ENCODE assay signal across 22 cellular contexts in the genomic region with DNA sequence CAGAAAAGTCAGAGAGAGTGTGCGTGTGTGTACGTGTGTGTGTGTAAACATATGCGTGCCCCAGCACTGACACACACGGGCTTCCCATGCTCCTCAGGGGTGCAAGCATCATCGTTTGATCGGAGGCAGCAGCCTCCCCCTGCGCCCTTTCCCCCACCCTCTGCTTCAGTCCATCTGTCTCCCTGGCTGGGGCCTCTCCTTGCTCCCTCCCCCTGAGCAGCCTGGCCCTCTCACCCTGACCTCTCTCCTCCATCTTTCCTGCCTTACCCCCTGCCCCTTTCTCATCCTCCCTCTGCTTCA. TPM values are rescaled to one million over a fixed set of nuclear protein-coding genes. Genes with fewer than 3 reads are reported as not detected.
DNase-seq lines count a peak whose midpoint lies in the region; ATAC-seq, FAIRE-seq and TF ChIP-seq lines count a peak whose summit lies in the region.
"Had no signal": no experiment of that assay in that cellular context is flagged by ENCODE, and none has a peak within 500 bp of the region (broad histone marks: within the 10 kb centered on the region; RNA-seq: fewer than 3 reads in every experiment).

No MANE protein-coding gene starts in this region.

- 4% methylated on average over 6 of the region's 7 CpGs for WGBS in K562 (ENCODE audit: insufficient coverage, low coverage, missing lambda C conversion rate)

- H3K79me2 ChIP-seq in K562 (ENCODE audit: control insufficient read depth, insufficient read depth, low read length) = no peaks in the 10 kb centered on the region

- BruUV-seq in K562 (replicated peaks; lab: Mats Ljungman, UMichigan) = no TSS peak

- POLR2A ChIA-PET in AG04450 (lab: Yijun Ruan, JAX) = interaction anchor here (0.9 kb wide), 1 partner anchor 174 kb away, joined by 3 read pairs; the partner anchor contains the start of gene FUS
- POLR2A ChIA-PET in K562 (lab: Yijun Ruan, JAX) = no interaction called here

- peaks cover 2% of the 10 kb centered on the region; the same call in 1 of the 2 replicates for H3K9me3 ChIP-seq in AG04450 (ENCODE audit: control insufficient read depth, insufficient read depth, low read length)
- H3K9me3 ChIP-seq in K562 (replicated peaks; ENCODE audit: control insufficient read depth, insufficient read depth, low read depth, low read length) = no peaks in the 10 kb centered on the region
- H3K9me3 ChIP-seq: A549, BLaER1, Caco-2, heart right ventricle, left lung, thoracic aorta had no signal

- no peaks in the 10 kb centered on the region for H3K9me1 ChIP-seq in K562 (ENCODE audit: control insufficient read depth, insufficient read depth, low read length)

- CTCF ChIA-PET in AG04450 (lab: Charles Lee) = no interaction called here
- CTCF ChIA-PET in K562 (lab: Yijun Ruan, JAX; ENCODE audit: low intra/inter-chr PET ratio) = no interaction called here

- H3K4me3 ChIP-seq in AG04450 (ENCODE audit: low read depth, low read length) (no peak overlapping the region), K562 (no peak overlapping the region)
- H3K4me3 ChIP-seq: A549, BLaER1, cardiac muscle cell, heart right ventricle, left lung, thoracic aorta had no signal

- intact Hi-C loops in K562 (cut with micrococcal nuclease) = no loop called here

- no peaks in the 10 kb centered on the region for H4K20me1 ChIP-seq in K562 (replicated peaks; ENCODE audit: control insufficient read depth, insufficient read depth, low read length)

- peak overlapping the region in 1 of 2 experiments; percentile 77; a peak in 1 of 4 replicates for H3K9ac ChIP-seq in K562 (ENCODE audit: insufficient read depth in 1 of 2, low read depth in 2 of 2, low read length in 2 of 2)
- H3K9ac ChIP-seq: BLaER1 had no signal

- H3K4me2 ChIP-seq in K562 (ENCODE audit: insufficient read depth, low read length) = 0 out of 2 replicates have a peak overlapping the region, but pooled peaks have one; percentile 43
- H3K4me2 ChIP-seq: A549, BLaER1 had no signal

- TF ChIP-seq CTCF in AG04450 (IDR thresholded peaks at IDR 0.05; ENCODE audit: low read depth, low read length) = no peak
- TF ChIP-seq CTCF in K562 (IDR thresholded peaks at IDR 0.05 in 2 of 3, conservative IDR thresholded peaks at IDR 0.05 in 1 of 3; ENCODE audit: insufficient read depth in 2 of 3, low read depth in 1 of 3, low read length in 3 of 3) = no peak

- H2AFZ ChIP-seq in K562 (ENCODE audit: low read depth, low read length) = peak overlapping the region; percentile 67; the same call in 1 of the 2 replicates

- no peak for TF ChIP-seq POLR2A in K562 (conservative IDR thresholded peaks at IDR 0.05)

- TF ChIP-seq RAD21 in K562 (CRISPR knock-in tag; conservative IDR thresholded peaks at IDR 0.05 in 1 of 2, IDR thresholded peaks at IDR 0.05 in 1 of 2) = no peak

- no peak for TF ChIP-seq EP300 in K562 (IDR thresholded peaks at IDR 0.05; ENCODE audit: low read length)

- DNase-seq in AG04450 (ENCODE audit: low read depth, low spot score) (no peak), K562 (ENCODE audit: extremely low read depth in 1 of 4, low spot score in 3 of 4) (no peak), NCI-H1092 treated with DMSO at 0.1 percent for 48 hours (lab: John Stamatoyannopoulos, UW) (no peak)
- no peak for DNase-seq in activated CD4-positive, CD25-positive, alpha-beta regulatory T cell (lab: John Stamatoyannopoulos, UW)
- DNase-seq: activated CD8-positive, alpha-beta T cell treated with anti-CD3 and anti-CD28 coated beads, Interleukin-2, amount 10 ng/mL, durations not matched to agents 7 days and 5 days; activated naive CD4-positive, alpha-beta T cell treated with Interleukin-2 at 50 U/mL for 16 hours; activated T-cell treated with anti-CD3 and anti-CD28 coated beads, Interleukin-2, amount 50 U/mL, for 24 hours; amygdala; Caco-2; heart right ventricle; immature natural killer cell; left lung; midbrain; NCI-H526 had no signal

- peak; percentile 36 for ATAC-seq in K562
- ATAC-seq: activated CD4-positive, CD25-positive, alpha-beta regulatory T cell treated with anti-CD3 and anti-CD28 coated beads, Interleukin-2, amount 50 U/mL, for 24 hours; activated CD8-positive, alpha-beta T cell treated with anti-CD3 and anti-CD28 coated beads, Interleukin-2, amount 10 ng/mL, durations not matched to agents 7 days and 5 days; heart right ventricle; left lung; natural killer cell treated with Interleukin-12 subunit alpha and Interleukin-12 subunit beta and Interleukin-15 and Interleukin-18, amount 100 ng/mL, for 72 hours; stimulated activated memory B cell treated with anti-CD40 and anti-IgM and Interleukin-4, amounts not matched to agents 10 μg/mL and 1 μg/mL and 100 μg/mL, for 72 hours had no signal

- H3K27ac ChIP-seq in AG04450 (ENCODE audit: low read depth, low read length) (peak overlapping the region; percentile 39), K562 (ENCODE audit: extremely low read depth, low read depth, low read length) (no peak overlapping the region)
- H3K27ac ChIP-seq: BLaER1, cardiac muscle cell, heart right ventricle, left lung, thoracic aorta had no signal

- H3K4me1 ChIP-seq in K562 (replicated peaks in 1 of 2; ENCODE audit: control insufficient read depth in 2 of 2, insufficient read depth in 2 of 2, low read length in 2 of 2) = peaks cover 16 to 34% of the 10 kb centered on the region in 2 experiments; a peak in 4 of 5 replicates
- H3K4me1 ChIP-seq: Caco-2, left lung had no signal

- in situ Hi-C loops in K562 (cut with MboI) = no loop called here

- H3K27me3 ChIP-seq in AG04450 (ENCODE audit: control insufficient read depth, insufficient read depth, low read length) = no peaks in the 10 kb centered on the region
- peaks cover 3 to 9% of the 10 kb centered on the region in 2 experiments; a peak in 4 of 5 replicates for H3K27me3 ChIP-seq in K562 (ENCODE audit: control insufficient read depth in 2 of 2, insufficient read depth in 2 of 2, low read length in 2 of 2)
- H3K27me3 ChIP-seq: cardiac muscle cell had no signal

- FAIRE-seq in K562 (lab: Jason Lieb, UNC) = no peak
- FAIRE-seq: A549, endothelial cell of umbilical vein had no signal

- no peaks in the 10 kb centered on the region for H3K36me3 ChIP-seq in K562 (ENCODE audit: control insufficient read depth, insufficient read depth, low read length)
- H3K36me3 ChIP-seq: BLaER1, cardiac muscle cell, heart right ventricle, left lung, thoracic aorta had no signal

RNA-seq across cellular contexts. Expression of gene STX1B, which starts 4.4 kb away (rescaled TPM):
- polyA plus RNA-seq in AG04450 (2011; rRNA removed) (4.2 and 4.8 TPM in 2 replicates), K562 (2011; rRNA removed) (1.2 and 3.0 TPM in 2 replicates), K562 (2014; fragmentation: Illumina TruSeq; extraction: Trizol) (0.80 and 1.6 TPM in 2 replicates), K562 (2014; fragmentation: Nextera tagmentation; extraction: Ambion mirVana) (under 1 TPM; 0.07 to 0.08 TPM), K562 (2014; rRNA removed) (1.2 and 2.1 TPM in 2 replicates)
- polyA minus RNA-seq in AG04450 (2011; rRNA and poly(A)+ RNA removed) = 6.5 and 9.3 TPM in 2 replicates
- total RNA-seq in K562 (2011; cell fraction: chromatin; rRNA removed; ENCODE audit: low replicate concordance) = 15.5 and 33.2 TPM in 2 replicates
- 14.7 and 18.7 TPM in 2 replicates for total RNA-seq in K562 (2011; cell fraction: nucleolus; rRNA removed)
- 20.5 and 24.8 TPM in 2 replicates for total RNA-seq in K562 (2011; cell fraction: nucleoplasm; rRNA removed)
- total RNA-seq in K562 (2014; rRNA removed) (0.78 and 0.86 TPM in 2 replicates), K562 (2014; rRNA removed; fragmentation: Illumina TruSeq; extraction: Trizol) (0.73 and 0.80 TPM in 2 replicates), K562 (2015; rRNA removed; fragmentation: Illumina TruSeq; extraction: Trizol) (0.79 and 1.1 TPM in 2 replicates), K562 (2021) (1.5 and 2.5 TPM in 2 replicates)
- polyA plus RNA-seq in K562 (2011; cell fraction: cytosol; rRNA removed) = 1.3 and 2.3 TPM in 2 replicates
- 13.0 and 14.6 TPM in 2 replicates for polyA plus RNA-seq in K562 (2011; cell fraction: nucleus; rRNA removed)
- polyA plus RNA-seq in K562 (2012) = 1.4 and 2.7 TPM in 2 replicates
- 3.0 and 6.1 TPM in 2 replicates for polyA minus RNA-seq in K562 (2011; rRNA and poly(A)+ RNA removed)
- polyA minus RNA-seq in K562 (2011; cell fraction: cytosol; rRNA and poly(A)+ RNA removed) = 2.7 and 3.6 TPM in 2 replicates
- 5.5 and 8.1 TPM in 2 replicates for polyA minus RNA-seq in K562 (2011; cell fraction: nucleus; rRNA and poly(A)+ RNA removed)
- polyA plus RNA-seq: immature natural killer cell had no signal

RNA-seq across cellular contexts. Expression of gene HSD3B7, which starts 21.0 kb away (rescaled TPM):
- polyA plus RNA-seq in AG04450 (2011; rRNA removed) (6.1 and 9.5 TPM in 2 replicates), K562 (2011; rRNA removed) (10.7 and 24.4 TPM in 2 replicates), K562 (2014; fragmentation: Illumina TruSeq; extraction: Trizol) (23.0 and 30.5 TPM in 2 replicates), K562 (2014; fragmentation: Nextera tagmentation; extraction: Ambion mirVana) (1 to 10 TPM; 5.4 to 6.7 TPM), K562 (2014; rRNA removed) (39.3 and 43.9 TPM in 2 replicates)
- 4.0 and 4.9 TPM in 2 replicates for polyA minus RNA-seq in AG04450 (2011; rRNA and poly(A)+ RNA removed)
- 10.2 and 37.3 TPM in 2 replicates for total RNA-seq in K562 (2011; cell fraction: chromatin; rRNA removed; ENCODE audit: low replicate concordance)
- 37.7 and 50.4 TPM in 2 replicates for total RNA-seq in K562 (2011; cell fraction: nucleolus; rRNA removed)
- total RNA-seq in K562 (2011; cell fraction: nucleoplasm; rRNA removed) = 23.5 and 27.4 TPM in 2 replicates
- total RNA-seq in K562 (2014; rRNA removed) (49.1 and 61.1 TPM in 2 replicates), K562 (2014; rRNA removed; fragmentation: Illumina TruSeq; extraction: Trizol) (7.6 and 10.0 TPM in 2 replicates), K562 (2015; rRNA removed; fragmentation: Illumina TruSeq; extraction: Trizol) (23.6 and 24.1 TPM in 2 replicates), K562 (2021) (43.5 and 51.9 TPM in 2 replicates)
- 30.3 and 36.8 TPM in 2 replicates for polyA plus RNA-seq in K562 (2011; cell fraction: cytosol; rRNA removed)
- 40.7 and 47.2 TPM in 2 replicates for polyA plus RNA-seq in K562 (2011; cell fraction: nucleus; rRNA removed)
- 27.3 and 32.5 TPM in 2 replicates for polyA plus RNA-seq in K562 (2012)
- polyA minus RNA-seq in K562 (2011; rRNA and poly(A)+ RNA removed) = 4.3 and 5.1 TPM in 2 replicates
- polyA minus RNA-seq in K562 (2011; cell fraction: cytosol; rRNA and poly(A)+ RNA removed) = 8.5 and 17.7 TPM in 2 replicates
- 3.9 and 6.8 TPM in 2 replicates for polyA minus RNA-seq in K562 (2011; cell fraction: nucleus; rRNA and poly(A)+ RNA removed)
- polyA plus RNA-seq: immature natural killer cell had no signal

RNA-seq across cellular contexts. Expression of gene STX4, which starts 27.3 kb away (rescaled TPM):
- 43.7 and 45.9 TPM in 2 replicates for polyA plus RNA-seq in AG04450 (2011; rRNA removed)
- 30.2 and 43.5 TPM in 2 replicates for polyA minus RNA-seq in AG04450 (2011; rRNA and poly(A)+ RNA removed)
- 37.7 and 76.5 TPM in 2 replicates for total RNA-seq in K562 (2011; cell fraction: chromatin; rRNA removed; ENCODE audit: low replicate concordance)
- 42.2 and 47.4 TPM in 2 replicates for total RNA-seq in K562 (2011; cell fraction: nucleolus; rRNA removed)
- total RNA-seq in K562 (2011; cell fraction: nucleoplasm; rRNA removed) = 37.8 and 42.9 TPM in 2 replicates
- 20.7 and 22.5 TPM in 2 replicates for total RNA-seq in K562 (2014; rRNA removed)
- total RNA-seq in K562 (2014; rRNA removed; fragmentation: Illumina TruSeq; extraction: Trizol) = 11.6 and 13.0 TPM in 2 replicates
- total RNA-seq in K562 (2015; rRNA removed; fragmentation: Illumina TruSeq; extraction: Trizol) = 20.3 and 21.5 TPM in 2 replicates
- total RNA-seq in K562 (2021) = 32.1 and 45.8 TPM in 2 replicates
- polyA plus RNA-seq in K562 (2011; rRNA removed) = 26.9 and 29.6 TPM in 2 replicates
- polyA plus RNA-seq in K562 (2011; cell fraction: cytosol; rRNA removed) = 27.4 and 36.6 TPM in 2 replicates
- polyA plus RNA-seq in K562 (2011; cell fraction: nucleus; rRNA removed) = 78.8 and 87.4 TPM in 2 replicates
- 50.6 and 58.7 TPM in 2 replicates for polyA plus RNA-seq in K562 (2012)
- 30.6 and 36.8 TPM in 2 replicates for polyA plus RNA-seq in K562 (2014; fragmentation: Illumina TruSeq; extraction: Trizol)
- 1 to 10 TPM; 3.2 to 7.4 TPM for polyA plus RNA-seq in K562 (2014; fragmentation: Nextera tagmentation; extraction: Ambion mirVana)
- 42.6 and 48.0 TPM in 2 replicates for polyA plus RNA-seq in K562 (2014; rRNA removed)
- polyA minus RNA-seq in K562 (2011; rRNA and poly(A)+ RNA removed) = 18.1 and 24.6 TPM in 2 replicates
- polyA minus RNA-seq in K562 (2011; cell fraction: cytosol; rRNA and poly(A)+ RNA removed) = 15.8 and 19.9 TPM in 2 replicates
- polyA minus RNA-seq in K562 (2011; cell fraction: nucleus; rRNA and poly(A)+ RNA removed) = 11.7 and 19.1 TPM in 2 replicates

RNA-seq across cellular contexts. Expression of gene SETD1A, which starts 48.5 kb away (rescaled TPM):
- polyA plus RNA-seq in AG04450 (2011; rRNA removed) (1.1 and 1.4 TPM in 2 replicates), K562 (2011; rRNA removed) (2.2 and 3.0 TPM in 2 replicates), K562 (2014; fragmentation: Illumina TruSeq; extraction: Trizol) (15.0 and 20.1 TPM in 2 replicates), K562 (2014; fragmentation: Nextera tagmentation; extraction: Ambion mirVana) (under 1 TPM; 0.08 to 0.14 TPM), K562 (2014; rRNA removed) (15.5 and 16.9 TPM in 2 replicates)
- polyA minus RNA-seq in AG04450 (2011; rRNA and poly(A)+ RNA removed) = 2.4 and 5.3 TPM in 2 replicates
- 24.2 and 49.1 TPM in 2 replicates for total RNA-seq in K562 (2011; cell fraction: chromatin; rRNA removed; ENCODE audit: low replicate concordance)
- 22.3 and 24.7 TPM in 2 replicates for total RNA-seq in K562 (2011; cell fraction: nucleolus; rRNA removed)
- total RNA-seq in K562 (2011; cell fraction: nucleoplasm; rRNA removed) = 17.1 and 19.1 TPM in 2 replicates
- total RNA-seq in K562 (2014; rRNA removed) (4.2 and 7.9 TPM in 2 replicates), K562 (2014; rRNA removed; fragmentation: Illumina TruSeq; extraction: Trizol) (2.0 and 2.5 TPM in 2 replicates), K562 (2015; rRNA removed; fragmentation: Illumina TruSeq; extraction: Trizol) (4.6 and 5.7 TPM in 2 replicates), K562 (2021) (30.2 and 36.0 TPM in 2 replicates)
- 1.6 and 2.3 TPM in 2 replicates for polyA plus RNA-seq in K562 (2011; cell fraction: cytosol; rRNA removed)
- 15.4 and 22.7 TPM in 2 replicates for polyA plus RNA-seq in K562 (2011; cell fraction: nucleus; rRNA removed)
- 17.4 and 52.0 TPM in 2 replicates for polyA plus RNA-seq in K562 (2012)
- 1.7 and 2.1 TPM in 2 replicates for polyA minus RNA-seq in K562 (2011; rRNA and poly(A)+ RNA removed)
- polyA minus RNA-seq in K562 (2011; cell fraction: cytosol; rRNA and poly(A)+ RNA removed) = 10.0 and 10.3 TPM in 2 replicates
- 6.1 and 8.6 TPM in 2 replicates for polyA minus RNA-seq in K562 (2011; cell fraction: nucleus; rRNA and poly(A)+ RNA removed)

RNA-seq across cellular contexts. Expression of gene ORAI3, which starts 57.2 kb away (rescaled TPM):
- polyA plus RNA-seq in AG04450 (2011; rRNA removed) (23.7 and 29.5 TPM in 2 replicates), K562 (2011; rRNA removed) (15.8 and 29.7 TPM in 2 replicates), K562 (2014; fragmentation: Illumina TruSeq; extraction: Trizol) (14.1 and 18.0 TPM in 2 replicates), K562 (2014; fragmentation: Nextera tagmentation; extraction: Ambion mirVana) (1 to 10 TPM; 4.9 to 5.8 TPM), K562 (2014; rRNA removed) (16.5 and 19.0 TPM in 2 replicates)
- 17.4 and 23.4 TPM in 2 replicates for polyA minus RNA-seq in AG04450 (2011; rRNA and poly(A)+ RNA removed)
- 12.4 and 41.2 TPM in 2 replicates for total RNA-seq in K562 (2011; cell fraction: chromatin; rRNA removed; ENCODE audit: low replicate concordance)
- 46.8 and 54.4 TPM in 2 replicates for total RNA-seq in K562 (2011; cell fraction: nucleolus; rRNA removed)
- total RNA-seq in K562 (2011; cell fraction: nucleoplasm; rRNA removed) = 36.7 and 43.2 TPM in 2 replicates
- total RNA-seq in K562 (2014; rRNA removed) (19.0 and 23.5 TPM in 2 replicates), K562 (2014; rRNA removed; fragmentation: Illumina TruSeq; extraction: Trizol) (6.3 and 7.8 TPM in 2 replicates), K562 (2015; rRNA removed; fragmentation: Illumina TruSeq; extraction: Trizol) (12.4 and 12.9 TPM in 2 replicates), K562 (2021) (21.9 and 23.3 TPM in 2 replicates)
- 44.9 and 57.8 TPM in 2 replicates for polyA plus RNA-seq in K562 (2011; cell fraction: cytosol; rRNA removed)
- 25.0 and 28.3 TPM in 2 replicates for polyA plus RNA-seq in K562 (2011; cell fraction: nucleus; rRNA removed)
- 19.4 and 52.1 TPM in 2 replicates for polyA plus RNA-seq in K562 (2012)
- polyA minus RNA-seq in K562 (2011; rRNA and poly(A)+ RNA removed) = 12.8 and 14.8 TPM in 2 replicates
- 15.8 and 19.1 TPM in 2 replicates for polyA minus RNA-seq in K562 (2011; cell fraction: cytosol; rRNA and poly(A)+ RNA removed)
- 9.3 and 12.7 TPM in 2 replicates for polyA minus RNA-seq in K562 (2011; cell fraction: nucleus; rRNA and poly(A)+ RNA removed)
